ENCODE assay signal across 8 cellular contexts in genomic region chrX:37350034-37350365, GRCh38. TPM values are rescaled to one million over a fixed set of nuclear protein-coding genes. Genes with fewer than 3 reads are reported as not detected.
DNase-seq lines count a peak whose midpoint lies in the region; ATAC-seq and TF ChIP-seq lines count a peak whose summit lies in the region.

No MANE protein-coding gene starts in this region.

- H3K36me3 Mint-ChIP-seq in MCF 10A (ENCODE audit: insufficient read depth, unreplicated experiment): peaks cover 7% of the 10 kb centered on the region

- H3K27me3 Mint-ChIP-seq in MCF 10A (ENCODE audit: insufficient read depth, unreplicated experiment): peaks cover 53% of the 10 kb centered on the region

- intact Hi-C loops in MCF 10A (cut with micrococcal nuclease) (loop anchor here (10.0 kb wide), 1 partner anchor 105 kb away; no protein-coding TSS in a partner anchor), testis (cut with DNase I; ENCODE audit: low total_unique reads) (no loop called here)

- no peaks in the 10 kb centered on the region for H3K27me3 ChIP-seq in testis

- CTCF ChIA-PET in MCF 10A (lab: Yijun Ruan, JAX): interaction anchor here (0.7 kb wide), 1 partner anchor 848 kb away, joined by 3 read pairs; no protein-coding TSS in a partner anchor

- no peaks in the 10 kb centered on the region for H3K36me3 ChIP-seq in testis (ENCODE audit: low read depth, missing control alignments)

- H3K4me1 ChIP-seq in testis: no peaks in the 10 kb centered on the region

- peak; percentile 38 for DNase-seq in KBM-7
- DNase-seq in MCF 10A (ENCODE audit: unreplicated experiment): peak; percentile 17
- peak; percentile 46 for DNase-seq in left lobe of liver (ENCODE audit: low spot score)
- DNase-seq in testis: no peak
- no peak for DNase-seq in putamen (ENCODE audit: low spot score)
- DNase-seq in NCI-H2227 treated with DMSO at 0.1 percent for 48 hours (lab: John Stamatoyannopoulos, UW): no peak
- DNase-seq in GM19238 (ENCODE audit: insufficient read length, low spot score): no peak

- H3K4me3 ChIP-seq in testis: peak overlapping the region; percentile 57 to 66

- peak overlapping the region in 1 of 2 donors; percentile 72 for H3K27ac ChIP-seq in testis

- no TSS peak for BruUV-seq in MCF 10A (replicated peaks; lab: Mats Ljungman, UMichigan)

- TF ChIP-seq CTCF in MCF 10A (IDR thresholded peaks at IDR 0.05; ENCODE audit: unreplicated experiment) (no peak), testis (IDR thresholded peaks at IDR 0.05) (no peak)

- TF ChIP-seq POLR2A in testis (IDR thresholded peaks at IDR 0.05): no peak

- no peaks in the 10 kb centered on the region for H3K9me3 Mint-ChIP-seq in MCF 10A (ENCODE audit: unreplicated experiment)

- H3K4me3 Mint-ChIP-seq in MCF 10A (ENCODE audit: unreplicated experiment): peak overlapping the region; percentile 89

- ATAC-seq in left lobe of liver: peak; percentile 54
- ATAC-seq in GM21529 (IDR thresholded peaks at IDR 0.05; ENCODE audit: unreplicated experiment): no peak

- H3K9me3 ChIP-seq in testis: no peaks in the 10 kb centered on the region

- in situ Hi-C loops in KBM-7 (cut with MboI; ENCODE audit: low pct_unique_long_range_greater_than_20kb, low sequenced_read_pairs): no loop called here

- POLR2A ChIA-PET in MCF 10A (lab: Yijun Ruan, JAX): interaction anchor here (0.6 to 3.2 kb wide), 6 partner anchors 9 to 103 kb away, joined by 3 to 20 read pairs (median 6); no protein-coding TSS in a partner anchor

- H3K27ac Mint-ChIP-seq in MCF 10A (ENCODE audit: low read depth, unreplicated experiment): peak overlapping the region; percentile 89

- 0 to 8% methylated on average over 2 to 5 of the region's 8 CpGs for WGBS in testis, 2 donors

- peaks cover 23% of the 10 kb centered on the region for H3K4me1 Mint-ChIP-seq in MCF 10A (ENCODE audit: insufficient read depth, unreplicated experiment)

RNA-seq across cellular contexts. Expression of gene PRRG1, which starts 0.8 kb away (rescaled TPM):
- 10.2 and 10.5 TPM in 2 replicates for total RNA-seq in MCF 10A (2022)
- total RNA-seq in left lobe of liver: 6.3 TPM
- total RNA-seq in testis: 1 to 10 TPM; 3.1 to 4.9 TPM
- polyA plus RNA-seq in testis (ENCODE audit: insufficient read depth, low read depth, low replicate concordance): 3.3 TPM

Comparison
In these comparisons a context has a peak if more than half of its experiments do, and no peak if none do; other contexts are left out.
1. DNase-seq: peak in KBM-7 (single experiment), MCF 10A (single experiment) and left lobe of liver (single experiment); none in testis (single experiment), putamen (single experiment), NCI-H2227 treated with DMSO at 0.1 percent for 48 hours (single experiment) and GM19238 (single experiment).